Comparison of ENCODE assay signal across 22 cellular contexts in the genomic region with DNA sequence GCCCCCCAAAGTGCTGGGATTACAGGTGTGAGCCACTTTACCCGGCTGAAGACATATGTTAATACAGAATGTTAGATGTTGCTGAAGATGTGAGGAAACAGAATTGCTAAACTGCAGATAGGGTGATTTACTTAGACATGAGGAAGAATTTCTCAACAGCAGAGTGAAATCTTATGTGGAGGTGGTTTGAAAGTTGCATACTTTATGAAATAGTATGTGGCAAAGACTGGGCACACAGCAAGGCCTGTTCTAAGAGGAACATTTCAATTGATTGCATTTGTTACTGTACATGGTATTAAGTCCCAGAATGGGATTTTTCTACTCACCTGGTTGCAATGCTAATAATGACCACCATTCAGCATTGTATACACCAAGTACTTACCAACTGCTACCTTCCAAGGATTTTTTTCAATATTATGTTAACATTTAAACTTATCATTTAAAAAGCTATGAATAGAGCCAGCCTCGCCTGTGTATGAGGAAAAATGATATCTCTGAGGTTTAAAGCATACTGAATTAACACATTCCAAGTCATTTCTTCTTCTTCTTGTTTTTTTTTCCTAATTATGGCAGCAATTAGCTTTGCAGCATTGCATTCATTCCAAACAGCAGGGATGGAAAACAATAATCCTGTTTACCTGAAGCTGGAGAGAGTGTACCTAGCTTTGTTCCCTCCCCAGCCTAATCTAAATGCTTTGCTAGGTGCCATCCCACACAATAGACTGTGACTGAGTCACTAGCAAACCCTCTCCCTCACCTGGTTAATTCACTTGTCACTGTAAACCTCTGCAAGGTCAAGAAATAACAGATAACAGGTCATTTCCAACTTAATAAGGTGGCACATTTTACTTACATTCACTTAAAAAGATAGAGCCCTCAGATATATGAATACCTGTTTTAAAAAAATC. TPM values are rescaled to one million over a fixed set of nuclear protein-coding genes. Genes with fewer than 3 reads are reported as not detected.
DNase-seq lines count a peak whose midpoint lies in the region; ATAC-seq and TF ChIP-seq lines count a peak whose summit lies in the region.
"Had no signal": no experiment of that assay in that cellular context is flagged by ENCODE, and none has a peak within 500 bp of the region (broad histone marks: within the 10 kb centered on the region; RNA-seq: fewer than 3 reads in every experiment).

No MANE protein-coding gene starts in this region.

- H3K4me1 Mint-ChIP-seq in immature natural killer cell = no peaks in the 10 kb centered on the region
- H3K4me1 Mint-ChIP-seq in Calu3 (ENCODE audit: low read depth, unreplicated experiment) = no peaks in the 10 kb centered on the region
- H3K4me1 Mint-ChIP-seq: activated CD4-positive, alpha-beta memory T cell treated with anti-CD3 and anti-CD28 coated beads, Interleukin-2, amount 10 ng/mL, durations not matched to agents 7 days and 5 days; activated naive CD8-positive, alpha-beta T cell treated with anti-CD3 and anti-CD28 coated beads, Interleukin-2, amount 10 ng/mL, durations not matched to agents 7 days and 5 days; IgD-negative memory B cell; memory B cell; nephron progenitor cell; stimulated activated memory B cell treated with anti-CD40 and anti-IgM and Interleukin-4, amounts not matched to agents 10 μg/mL and 1 μg/mL and 100 μg/mL, for 72 hours had no signal

- no peaks in the 10 kb centered on the region for H3K9me3 ChIP-seq in neutrophil
- H3K9me3 ChIP-seq: BLaER1, heart left ventricle, Peyer's patch, psoas muscle, tibial artery had no signal

- H3K36me3 ChIP-seq in H7 (replicated peaks; ENCODE audit: control insufficient read depth, insufficient read depth, low read length) (no peaks in the 10 kb centered on the region), neutrophil (no peaks in the 10 kb centered on the region)
- H3K36me3 ChIP-seq: BLaER1, heart left ventricle, Peyer's patch, tibial artery had no signal

- H3K4me1 ChIP-seq in neutrophil (ENCODE audit: control insufficient read depth in 1 of 2, insufficient read depth in 1 of 2, low read depth in 1 of 2, low read length in 1 of 2) = peaks cover 43 to 53% of the 10 kb centered on the region in 2 experiments
- H3K4me1 ChIP-seq: BLaER1, heart left ventricle, Peyer's patch, psoas muscle, tibial artery had no signal

- TF ChIP-seq CTCF in neutrophil (IDR thresholded peaks at IDR 0.05) (no peak), Calu3 (IDR thresholded peaks at IDR 0.05; ENCODE audit: unreplicated experiment) (no peak)

- H3K27me3 Mint-ChIP-seq in immature natural killer cell (ENCODE audit: low read depth in 3 of 3) (peaks cover 0 to 2% (median 0%) of the 10 kb centered on the region in 3 donors), Calu3 (ENCODE audit: unreplicated experiment) (no peaks in the 10 kb centered on the region)
- H3K27me3 Mint-ChIP-seq: activated CD4-positive, alpha-beta memory T cell treated with anti-CD3 and anti-CD28 coated beads, Interleukin-2, amount 10 ng/mL, durations not matched to agents 7 days and 5 days; activated naive CD8-positive, alpha-beta T cell treated with anti-CD3 and anti-CD28 coated beads, Interleukin-2, amount 10 ng/mL, durations not matched to agents 7 days and 5 days; IgD-negative memory B cell; memory B cell; stimulated activated memory B cell treated with anti-CD40 and anti-IgM and Interleukin-4, amounts not matched to agents 10 μg/mL and 1 μg/mL and 100 μg/mL, for 72 hours had no signal

- intact Hi-C loops in Calu3 (cut with micrococcal nuclease; ENCODE audit: unreplicated experiment) = no loop called here

- H3K9me3 Mint-ChIP-seq in immature natural killer cell (no peaks in the 10 kb centered on the region), Calu3 (ENCODE audit: low read depth, unreplicated experiment) (no peaks in the 10 kb centered on the region)
- H3K9me3 Mint-ChIP-seq: activated CD4-positive, alpha-beta memory T cell treated with anti-CD3 and anti-CD28 coated beads, Interleukin-2, amount 10 ng/mL, durations not matched to agents 7 days and 5 days; activated naive CD8-positive, alpha-beta T cell treated with anti-CD3 and anti-CD28 coated beads, Interleukin-2, amount 10 ng/mL, durations not matched to agents 7 days and 5 days; memory B cell; stimulated activated memory B cell treated with anti-CD40 and anti-IgM and Interleukin-4, amounts not matched to agents 10 μg/mL and 1 μg/mL and 100 μg/mL, for 72 hours had no signal

- peaks cover 2% of the 10 kb centered on the region; the same call in 1 of the 2 replicates for H3K27me3 ChIP-seq in H7 (ENCODE audit: control insufficient read depth, insufficient read depth, low read length)
- no peaks in the 10 kb centered on the region for H3K27me3 ChIP-seq in neutrophil
- H3K27me3 ChIP-seq: BLaER1, heart left ventricle, Peyer's patch, tibial artery had no signal

- H3K36me3 Mint-ChIP-seq in immature natural killer cell = no peaks in the 10 kb centered on the region
- no peaks in the 10 kb centered on the region for H3K36me3 Mint-ChIP-seq in Calu3 (ENCODE audit: insufficient read depth, unreplicated experiment)
- H3K36me3 Mint-ChIP-seq: activated naive CD8-positive, alpha-beta T cell treated with anti-CD3 and anti-CD28 coated beads, Interleukin-2, amount 10 ng/mL, durations not matched to agents 7 days and 5 days; IgD-negative memory B cell; memory B cell; stimulated activated memory B cell treated with anti-CD40 and anti-IgM and Interleukin-4, amounts not matched to agents 10 μg/mL and 1 μg/mL and 100 μg/mL, for 72 hours had no signal

- BruUV-seq in Calu3 (replicated peaks; lab: Mats Ljungman, UMichigan) = no TSS peak

- CTCF ChIA-PET in Calu3 (lab: Charles Lee) = no interaction called here

- no peak overlapping the region for H3K4me3 ChIP-seq in H7 (ENCODE audit: insufficient read depth, low read depth, low read length)
- H3K4me3 ChIP-seq in neutrophil (ENCODE audit: low read depth in 1 of 2, low read length in 1 of 2) = peak overlapping the region in 1 of 2 experiments; percentile 12
- H3K4me3 ChIP-seq: BLaER1, heart left ventricle, Peyer's patch, psoas muscle, tibial artery had no signal

- peak overlapping the region; percentile 79 for H3K27ac ChIP-seq in neutrophil
- H3K27ac ChIP-seq: BLaER1, heart left ventricle, psoas muscle, tibial artery had no signal

- no peak overlapping the region for H3K4me3 Mint-ChIP-seq in immature natural killer cell
- no peak overlapping the region for H3K4me3 Mint-ChIP-seq in Calu3 (ENCODE audit: low read depth, unreplicated experiment)
- H3K4me3 Mint-ChIP-seq: activated CD4-positive, alpha-beta memory T cell treated with anti-CD3 and anti-CD28 coated beads, Interleukin-2, amount 10 ng/mL, durations not matched to agents 7 days and 5 days; activated naive CD8-positive, alpha-beta T cell treated with anti-CD3 and anti-CD28 coated beads, Interleukin-2, amount 10 ng/mL, durations not matched to agents 7 days and 5 days; IgD-negative memory B cell; memory B cell; nephron progenitor cell; stimulated activated memory B cell treated with anti-CD40 and anti-IgM and Interleukin-4, amounts not matched to agents 10 μg/mL and 1 μg/mL and 100 μg/mL, for 72 hours had no signal

- H3K27ac Mint-ChIP-seq in immature natural killer cell = no peak overlapping the region
- no peak overlapping the region for H3K27ac Mint-ChIP-seq in Calu3 (ENCODE audit: unreplicated experiment)
- H3K27ac Mint-ChIP-seq: activated CD4-positive, alpha-beta memory T cell treated with anti-CD3 and anti-CD28 coated beads, Interleukin-2, amount 10 ng/mL, durations not matched to agents 7 days and 5 days; activated naive CD8-positive, alpha-beta T cell treated with anti-CD3 and anti-CD28 coated beads, Interleukin-2, amount 10 ng/mL, durations not matched to agents 7 days and 5 days; IgD-negative memory B cell; memory B cell; nephron progenitor cell; stimulated activated memory B cell treated with anti-CD40 and anti-IgM and Interleukin-4, amounts not matched to agents 10 μg/mL and 1 μg/mL and 100 μg/mL, for 72 hours had no signal

- DNase-seq in H7 = peak; percentile 39
- peak; percentile 14 for DNase-seq in NCI-H1417 treated with DMSO at 0.1 percent for 48 hours (lab: John Stamatoyannopoulos, UW)
- peak; percentile 56 for DNase-seq in SW480 (ENCODE audit: low spot score)
- DNase-seq in immature natural killer cell = no peak
- DNase-seq in Calu3 = no peak
- DNase-seq: activated CD4-positive, alpha-beta memory T cell treated with anti-CD3 and anti-CD28 coated beads, Interleukin-2, amount 10 ng/mL, durations not matched to agents 7 days and 5 days; activated naive CD8-positive, alpha-beta T cell treated with anti-CD3 and anti-CD28 coated beads, Interleukin-2, amount 10 ng/mL, durations not matched to agents 7 days and 5 days; activated T-cell treated with anti-CD3 and anti-CD28 coated beads, Interleukin-2, amount 50 U/mL, for 48 hours; DMS153; heart left ventricle; NCI-H446 treated with DMSO at 0.1 percent for 48 hours; nephron progenitor cell; Peyer's patch; psoas muscle; stimulated activated CD4-positive, alpha-beta T cell treated with anti-CD3 and anti-CD28 coated beads, Interleukin-12 subunit alpha, Interleukin-12 subunit beta, amount 100 ng/mL, for 4 hours; tibial artery had no signal

- ATAC-seq in GM18868 (IDR thresholded peaks at IDR 0.05; ENCODE audit: unreplicated experiment) = no peak
- ATAC-seq: heart left ventricle; psoas muscle; stimulated activated memory B cell treated with anti-CD40 and anti-IgM and Interleukin-4, amounts not matched to agents 10 μg/mL and 1 μg/mL and 100 μg/mL, for 72 hours had no signal

RNA-seq across cellular contexts. Expression of gene KLF5, which starts 19.4 kb away (rescaled TPM):
- 1.5 and 3.8 TPM in 2 replicates for total RNA-seq in H7 (2014; rRNA removed; shearing (Covaris generic))
- under 1 TPM in 1 of 3 donors, not detected in 2; 0.09 TPM for polyA plus RNA-seq in immature natural killer cell
- 121 and 136 TPM in 2 replicates for total RNA-seq in Calu3 (2022)
- polyA plus RNA-seq: IgD-negative memory B cell had no signal

Comparison
In these comparisons a context has a peak if more than half of its experiments do, and no peak if none do; other contexts are left out.
1. DNase-seq: peak in H7 (single experiment), NCI-H1417 treated with DMSO at 0.1 percent for 48 hours (single experiment) and SW480 (single experiment); none in immature natural killer cell (0 of 3) and Calu3 (single experiment).
2. RNA of gene KLF5, which starts 19.4 kb away (total RNA-seq): 121 to 136 TPM in Calu3; 1.5 to 3.8 TPM in H7; every median in the first group is over 10 times any median in the second.